In genomic region chr1:93817819-93818569, GRCh38 we compare ENCODE assay signal across 9 cellular contexts.
DNase-seq lines count a peak whose midpoint lies in the region; FAIRE-seq and TF ChIP-seq lines count a peak whose summit lies in the region.
"Had no signal": no experiment of that assay in that cellular context is flagged by ENCODE, and none has a peak within 500 bp of the region (broad histone marks: within the 10 kb centered on the region; RNA-seq: fewer than 3 reads in every experiment).

No MANE protein-coding gene starts in this region.

- POLR2A ChIA-PET in activated CD4-positive, alpha-beta memory T cell treated with anti-CD3 and anti-CD28 coated beads, Interleukin-2, amount 10 ng/mL, durations not matched to agents 7 days and 5 days (lab: Charles Lee): interaction anchor here (0.9 to 2.7 kb wide), 3 partner anchors 26 to 198 kb away, joined by 3 to 19 read pairs (median 8); no protein-coding TSS in a partner anchor

- no peaks in the 10 kb centered on the region for H3K9me2 ChIP-seq in hepatocyte (replicated peaks; ENCODE audit: insufficient read depth)

- H3K4me3 Mint-ChIP-seq in activated T-helper 1 cell treated with anti-CD3 and anti-CD28 coated beads, Interleukin-12 subunit alpha, Interleukin-12 subunit beta, Interleukin-2, Interleukin-4 antibody, amounts not matched to agents 30 ng/mL and 10 ng/mL and 1 ng/mL, durations not matched to agents 14 hours and 24 hours and 36 hours: no peak overlapping the region
- no peak overlapping the region for H3K4me3 Mint-ChIP-seq in activated CD4-positive, alpha-beta memory T cell treated with anti-CD3 and anti-CD28 coated beads, Interleukin-2, amount 10 ng/mL, durations not matched to agents 7 days and 5 days

- H3K79me2 ChIP-seq in hepatocyte: no peaks in the 10 kb centered on the region

- H3K4me3 ChIP-seq in hepatocyte: no peak overlapping the region
- no peak overlapping the region for H3K4me3 ChIP-seq in subcutaneous abdominal adipose tissue (ENCODE audit: low read depth in 1 of 5, low read length in 5 of 5)
- no peak overlapping the region for H3K4me3 ChIP-seq in colonic mucosa

- no peak for FAIRE-seq in RCC 7860 (lab: Jason Lieb, UNC)

- H3K9me3 ChIP-seq in hepatocyte (ENCODE audit: low read depth) (no peaks in the 10 kb centered on the region), subcutaneous abdominal adipose tissue (ENCODE audit: control insufficient read depth in 5 of 5, low read length in 5 of 5) (no peaks in the 10 kb centered on the region), colonic mucosa (no peaks in the 10 kb centered on the region)

- no peaks in the 10 kb centered on the region for H3K27me3 Mint-ChIP-seq in activated T-helper 1 cell treated with anti-CD3 and anti-CD28 coated beads, Interleukin-12 subunit alpha, Interleukin-12 subunit beta, Interleukin-2, Interleukin-4 antibody, amounts not matched to agents 30 ng/mL and 10 ng/mL and 1 ng/mL, durations not matched to agents 14 hours and 24 hours and 36 hours (ENCODE audit: insufficient read depth)
- peaks cover 5% of the 10 kb centered on the region for H3K27me3 Mint-ChIP-seq in activated CD4-positive, alpha-beta memory T cell treated with anti-CD3 and anti-CD28 coated beads, Interleukin-2, amount 10 ng/mL, durations not matched to agents 7 days and 5 days

- H3K27me3 ChIP-seq in hepatocyte: no peaks in the 10 kb centered on the region
- no peaks in the 10 kb centered on the region for H3K27me3 ChIP-seq in subcutaneous abdominal adipose tissue (ENCODE audit: control insufficient read depth in 5 of 5, insufficient read depth in 4 of 5, low read length in 5 of 5)
- H3K27me3 ChIP-seq in colonic mucosa: no peaks in the 10 kb centered on the region

- H2AFZ ChIP-seq in hepatocyte: no peak overlapping the region

- H3K36me3 ChIP-seq in hepatocyte (replicated peaks; ENCODE audit: insufficient read depth, low read depth): no peaks in the 10 kb centered on the region
- H3K36me3 ChIP-seq in subcutaneous abdominal adipose tissue (ENCODE audit: control insufficient read depth in 5 of 5, insufficient read depth in 5 of 5, low read length in 5 of 5): no peaks in the 10 kb centered on the region
- no peaks in the 10 kb centered on the region for H3K36me3 ChIP-seq in colonic mucosa

- H3K9ac ChIP-seq in subcutaneous abdominal adipose tissue (ENCODE audit: low read length in 5 of 5): no peak overlapping the region
- no peak overlapping the region for H3K9ac ChIP-seq in colonic mucosa (ENCODE audit: low read depth in 2 of 2, low read length in 2 of 2)

- no peak for TF ChIP-seq CTCF in hepatocyte (IDR thresholded peaks at IDR 0.05; ENCODE audit: poor library complexity)
- no peak for TF ChIP-seq CTCF in colonic mucosa (IDR thresholded peaks at IDR 0.05)

- peaks cover 15% of the 10 kb centered on the region for H3K4me1 Mint-ChIP-seq in activated T-helper 1 cell treated with anti-CD3 and anti-CD28 coated beads, Interleukin-12 subunit alpha, Interleukin-12 subunit beta, Interleukin-2, Interleukin-4 antibody, amounts not matched to agents 30 ng/mL and 10 ng/mL and 1 ng/mL, durations not matched to agents 14 hours and 24 hours and 36 hours (ENCODE audit: low read depth)
- peaks cover 31% of the 10 kb centered on the region for H3K4me1 Mint-ChIP-seq in activated CD4-positive, alpha-beta memory T cell treated with anti-CD3 and anti-CD28 coated beads, Interleukin-2, amount 10 ng/mL, durations not matched to agents 7 days and 5 days

- no peaks in the 10 kb centered on the region for H3K9me3 Mint-ChIP-seq in activated T-helper 1 cell treated with anti-CD3 and anti-CD28 coated beads, Interleukin-12 subunit alpha, Interleukin-12 subunit beta, Interleukin-2, Interleukin-4 antibody, amounts not matched to agents 30 ng/mL and 10 ng/mL and 1 ng/mL, durations not matched to agents 14 hours and 24 hours and 36 hours
- no peaks in the 10 kb centered on the region for H3K9me3 Mint-ChIP-seq in activated CD4-positive, alpha-beta memory T cell treated with anti-CD3 and anti-CD28 coated beads, Interleukin-2, amount 10 ng/mL, durations not matched to agents 7 days and 5 days

- WGBS in hepatocyte (ENCODE audit: low lambda C conversion rate, missing lambda C conversion rate): 78% methylated on average over 12 of the region's 12 CpGs

- no peak overlapping the region for H3K27ac Mint-ChIP-seq in activated T-helper 1 cell treated with anti-CD3 and anti-CD28 coated beads, Interleukin-12 subunit alpha, Interleukin-12 subunit beta, Interleukin-2, Interleukin-4 antibody, amounts not matched to agents 30 ng/mL and 10 ng/mL and 1 ng/mL, durations not matched to agents 14 hours and 24 hours and 36 hours
- peak overlapping the region; percentile 17 for H3K27ac Mint-ChIP-seq in activated CD4-positive, alpha-beta memory T cell treated with anti-CD3 and anti-CD28 coated beads, Interleukin-2, amount 10 ng/mL, durations not matched to agents 7 days and 5 days

- H4K20me1 ChIP-seq in hepatocyte (ENCODE audit: insufficient read depth, poor library complexity, severe bottlenecking): no peaks in the 10 kb centered on the region

- intact Hi-C loops in activated T-helper 1 cell treated with anti-CD3 and anti-CD28 coated beads, Interleukin-12 subunit alpha, Interleukin-12 subunit beta, Interleukin-2, Interleukin-4 antibody, amounts not matched to agents 30 ng/mL and 10 ng/mL and 1 ng/mL, durations not matched to agents 14 hours and 24 hours and 36 hours (cut with micrococcal nuclease): no loop called here
- intact Hi-C loops in colonic mucosa (cut with DNase I): no loop called here

- CTCF ChIA-PET in activated CD4-positive, alpha-beta memory T cell treated with anti-CD3 and anti-CD28 coated beads, Interleukin-2, amount 10 ng/mL, durations not matched to agents 7 days and 5 days (lab: Charles Lee): interaction anchor here (1.0 to 9.5 kb wide), 3 partner anchors 27 to 202 kb away, joined by 3 to 314 read pairs (median 70); no protein-coding TSS in a partner anchor

- peaks cover 32% of the 10 kb centered on the region for H3K4me1 ChIP-seq in hepatocyte (ENCODE audit: insufficient read depth)
- H3K4me1 ChIP-seq in subcutaneous abdominal adipose tissue (ENCODE audit: control insufficient read depth in 5 of 5, insufficient read depth in 5 of 5, low read length in 5 of 5): peaks cover 0 to 38% (median 16%) of the 10 kb centered on the region in 5 donors
- H3K4me1 ChIP-seq in colonic mucosa: no peaks in the 10 kb centered on the region

- H3K27ac ChIP-seq in hepatocyte (peak overlapping the region; percentile 18), subcutaneous abdominal adipose tissue (ENCODE audit: low read depth, low read length) (peak overlapping the region; percentile 9), colonic mucosa (no peak overlapping the region)

- H3K36me3 Mint-ChIP-seq in activated T-helper 1 cell treated with anti-CD3 and anti-CD28 coated beads, Interleukin-12 subunit alpha, Interleukin-12 subunit beta, Interleukin-2, Interleukin-4 antibody, amounts not matched to agents 30 ng/mL and 10 ng/mL and 1 ng/mL, durations not matched to agents 14 hours and 24 hours and 36 hours (ENCODE audit: low read depth): no peaks in the 10 kb centered on the region
- H3K36me3 Mint-ChIP-seq in activated CD4-positive, alpha-beta memory T cell treated with anti-CD3 and anti-CD28 coated beads, Interleukin-2, amount 10 ng/mL, durations not matched to agents 7 days and 5 days (ENCODE audit: low read depth): no peaks in the 10 kb centered on the region

- H3K4me2 ChIP-seq in hepatocyte: no peak overlapping the region

- DNase-seq in activated T-helper 1 cell treated with Interleukin-2 at 50 U/mL for 16 hours (ENCODE audit: low read depth) (peak; percentile 16), hepatocyte (ENCODE audit: low spot score) (no peak), NK-92 (lab: John Stamatoyannopoulos, UW; ENCODE audit: unreplicated experiment) (no peak), colonic mucosa (no peak), RCC 7860 (ENCODE audit: low spot score) (no peak)
- no peak for DNase-seq in activated T-helper 1 cell treated with anti-CD3 and anti-CD28 coated beads, Interleukin-12 subunit alpha, Interleukin-12 subunit beta, Interleukin-2, Interleukin-4 antibody, amounts not matched to agents 30 ng/mL and 10 ng/mL and 1 ng/mL, durations not matched to agents 14 hours and 24 hours and 36 hours (ENCODE audit: low spot score)
- DNase-seq in activated CD4-positive, alpha-beta memory T cell treated with anti-CD3 and anti-CD28 coated beads, Interleukin-2, amount 10 ng/mL, durations not matched to agents 7 days and 5 days: peak; percentile 62
- DNase-seq: effector CD4-positive, alpha-beta T cell had no signal

Comparison
In these comparisons a context has a peak if more than half of its experiments do, and no peak if none do; other contexts are left out.
1. DNase-seq: peak in activated T-helper 1 cell treated with Interleukin-2 at 50 U/mL for 16 hours (single experiment) and activated CD4-positive, alpha-beta memory T cell treated with anti-CD3 and anti-CD28 coated beads, Interleukin-2, amount 10 ng/mL, durations not matched to agents 7 days and 5 days (single experiment); none in activated T-helper 1 cell treated with anti-CD3 and anti-CD28 coated beads, Interleukin-12 subunit alpha, Interleukin-12 subunit beta, Interleukin-2, Interleukin-4 antibody, amounts not matched to agents 30 ng/mL and 10 ng/mL and 1 ng/mL, durations not matched to agents 14 hours and 24 hours and 36 hours (single experiment), hepatocyte (single experiment), NK-92 (single experiment), colonic mucosa (single experiment) and RCC 7860 (single experiment).